In the genomic region with DNA sequence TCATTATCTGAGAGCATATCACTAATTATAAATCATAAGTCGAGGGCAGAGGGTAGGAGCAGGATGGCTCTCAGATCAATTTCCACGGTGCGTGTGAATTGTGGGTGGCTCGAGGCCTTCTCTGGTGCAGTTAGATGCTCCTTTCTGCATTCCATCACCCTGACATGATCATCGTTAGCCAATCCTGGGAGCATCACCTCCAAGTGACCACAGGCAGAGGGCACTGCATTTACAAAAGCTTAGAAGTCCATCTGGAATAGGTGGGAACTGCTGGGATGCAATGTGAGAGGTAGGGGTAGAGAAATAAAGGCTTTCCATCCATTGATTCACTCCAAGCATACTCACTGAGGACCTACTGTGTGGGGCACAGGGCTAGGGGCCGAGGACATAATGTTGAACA, we compare ENCODE assay signal across 24 cellular contexts.
A peak's percentile ranks its signal among the peaks of the same experiment; 100 is the strongest.
DNase-seq lines count a peak whose midpoint lies in the region; ATAC-seq, FAIRE-seq and TF ChIP-seq lines count a peak whose summit lies in the region.
"Had no signal": no experiment of that assay in that cellular context is flagged by ENCODE, and none has a peak within 500 bp of the region (broad histone marks: within the 10 kb centered on the region; RNA-seq: fewer than 3 reads in every experiment).

No MANE protein-coding gene starts in this region.

- TF ChIP-seq EP300 in H1 (IDR thresholded peaks at IDR 0.05; ENCODE audit: borderline replicate concordance in 1 of 2, low read depth in 2 of 2, low read length in 2 of 2) = no peak
- TF ChIP-seq EP300 in HepG2 (IDR thresholded peaks at IDR 0.05; ENCODE audit: low read depth in 2 of 2, low read length in 2 of 2) = no peak
- TF ChIP-seq EP300 in HepG2 (CRISPR knock-in tag; IDR thresholded peaks at IDR 0.05; ENCODE audit: borderline replicate concordance) = no peak

- H3K14ac ChIP-seq in H1 (ENCODE audit: insufficient read length) (no peak overlapping the region), trophoblast cell (ENCODE audit: low read length) (no peak overlapping the region)

- no peak for TF ChIP-seq POLR2A in H1 (IDR thresholded peaks at IDR 0.05; ENCODE audit: control extremely low read depth in 1 of 2, low read depth in 2 of 2, low read length in 2 of 2)
- TF ChIP-seq POLR2A in HepG2 (IDR thresholded peaks at IDR 0.05; ENCODE audit: insufficient read depth in 1 of 2, low read depth in 2 of 2, low read length in 2 of 2) = no peak

- no peaks in the 10 kb centered on the region for H4K20me1 ChIP-seq in H1 (replicated peaks in 1 of 2; ENCODE audit: control insufficient read depth in 1 of 2, insufficient read depth in 2 of 2, low read length in 2 of 2)
- H4K20me1 ChIP-seq in HepG2 (ENCODE audit: insufficient read depth, low read length) = no peaks in the 10 kb centered on the region
- H4K20me1 ChIP-seq: BLaER1 treated with 17β-estradiol and CSF1 and Interleukin-3, amounts not matched to agents 10 nM and 100 nM had no signal

- H3K23me2 ChIP-seq in H1 (ENCODE audit: low read depth, low read length) = no peaks in the 10 kb centered on the region

- peak; percentile 66 for ATAC-seq in HepG2
- ATAC-seq in activated naive CD4-positive, alpha-beta T cell treated with anti-CD3 and anti-CD28 coated beads, Interleukin-2, amount 50 U/mL, for 72 hours = no peak
- ATAC-seq: GM12878, HCT116 had no signal

- H3K36me3 ChIP-seq in H7 (replicated peaks; ENCODE audit: control insufficient read depth, insufficient read depth, low read length) (no peaks in the 10 kb centered on the region), H1 (ENCODE audit: control insufficient read depth in 2 of 4, insufficient read depth in 4 of 4, low read length in 3 of 4) (no peaks in the 10 kb centered on the region), HepG2 (replicated peaks in 1 of 2; ENCODE audit: control insufficient read depth in 1 of 2, insufficient read depth in 2 of 2, low read length in 2 of 2) (no peaks in the 10 kb centered on the region), trophoblast cell (ENCODE audit: control insufficient read depth in 1 of 2, insufficient read depth in 2 of 2, low read length in 2 of 2) (no peaks in the 10 kb centered on the region)
- H3K36me3 ChIP-seq: BLaER1 treated with 17β-estradiol and CSF1 and Interleukin-3, amounts not matched to agents 10 nM and 100 nM had no signal

- H3K4me1 ChIP-seq in H1 (replicated peaks in 1 of 4; ENCODE audit: control insufficient read depth in 3 of 4, insufficient read depth in 4 of 4, low read length in 3 of 4) (no peaks in the 10 kb centered on the region), HepG2 (ENCODE audit: insufficient read depth, low read length) (peaks cover 15% of the 10 kb centered on the region), trophoblast cell (ENCODE audit: control insufficient read depth in 1 of 2, insufficient read depth in 2 of 2, low read length in 2 of 2) (peaks cover 15 to 20% of the 10 kb centered on the region in 2 experiments)

- no peak overlapping the region for H4K8ac ChIP-seq in H1 (ENCODE audit: extremely low read depth, insufficient read depth, low read length)
- no peak overlapping the region for H4K8ac ChIP-seq in trophoblast cell (ENCODE audit: low read depth, low read length)

- no peak overlapping the region for H2BK15ac ChIP-seq in H1 (ENCODE audit: low read length)

- H2BK20ac ChIP-seq in H1 (ENCODE audit: low read length) = no peak overlapping the region

- intact Hi-C loops in HepG2 (cut with micrococcal nuclease; ENCODE audit: unreplicated experiment) = loop anchor here (5.0 kb wide), 1 partner anchor 175 kb away; no protein-coding TSS in a partner anchor

- H3K79me2 ChIP-seq in H1 (ENCODE audit: control insufficient read depth in 1 of 2, insufficient read depth in 2 of 2, low read length in 2 of 2) = no peaks in the 10 kb centered on the region
- no peaks in the 10 kb centered on the region for H3K79me2 ChIP-seq in HepG2 (ENCODE audit: insufficient read depth, low read length)
- no peaks in the 10 kb centered on the region for H3K79me2 ChIP-seq in trophoblast cell (ENCODE audit: control insufficient read depth, insufficient read depth, low read length, poor library complexity)

- H3K27ac ChIP-seq in H1 (ENCODE audit: low read depth, low read length) (no peak overlapping the region), HepG2 (ENCODE audit: extremely low read length, insufficient read depth, low read length) (no peak overlapping the region), trophoblast cell (ENCODE audit: low read depth, low read length) (no peak overlapping the region)
- H3K27ac ChIP-seq: BLaER1 treated with 17β-estradiol and CSF1 and Interleukin-3, amounts not matched to agents 10 nM and 100 nM; GM23248; HL-60 had no signal

- H3K36me3 Mint-ChIP-seq in activated naive CD4-positive, alpha-beta T cell treated with anti-CD3 and anti-CD28 coated beads, Interleukin-2, amount 50 U/mL, for 72 hours = no peaks in the 10 kb centered on the region
- H3K36me3 Mint-ChIP-seq: CD8-positive, alpha-beta memory T cell had no signal

- H3K4me3 ChIP-seq in H7 (ENCODE audit: insufficient read depth, low read depth, low read length) = no peak overlapping the region
- H3K4me3 ChIP-seq in H1 (ENCODE audit: extremely low read depth in 1 of 4, insufficient read depth in 2 of 4, low read depth in 3 of 4, low read length in 4 of 4) = no peak overlapping the region
- H3K4me3 ChIP-seq in HepG2 (replicated peaks in 1 of 3; ENCODE audit: insufficient read depth in 1 of 3, low read depth in 2 of 3, low read length in 3 of 3) = no peak overlapping the region
- H3K4me3 ChIP-seq in trophoblast cell (ENCODE audit: low read depth, low read length) = no peak overlapping the region
- H3K4me3 ChIP-seq: BLaER1 treated with 17β-estradiol and CSF1 and Interleukin-3, amounts not matched to agents 10 nM and 100 nM; GM12878; GM23248 had no signal

- in situ Hi-C loops in HepG2 (cut with HindIII; ENCODE audit: extremely low pct_ligation_motif_present, low pct_unique_long_range_greater_than_20kb) = no loop called here

- H3K18ac ChIP-seq in H1 (ENCODE audit: extremely low read depth, low read length) (no peak overlapping the region), trophoblast cell (ENCODE audit: low read length) (no peak overlapping the region)

- H2BK12ac ChIP-seq in H1 (ENCODE audit: low read depth, low read length) = no peak overlapping the region
- H2BK12ac ChIP-seq in trophoblast cell (ENCODE audit: low read length) = no peak overlapping the region

- no TSS peak for BruUV-seq in HepG2 (replicated peaks; lab: Mats Ljungman, UMichigan)

- TF ChIP-seq CTCF in H1 (IDR thresholded peaks at IDR 0.05; ENCODE audit: control extremely low read depth in 1 of 3, insufficient read depth in 1 of 3, low read depth in 1 of 3, low read length in 3 of 3) (peak in 2 of 3 experiments; percentile 19 to 22; a peak in 2 of 4 replicates), HepG2 (CRISPR knock-in tag; IDR thresholded peaks at IDR 0.05) (peak; percentile 37; the same call in 1 of the 2 replicates)

- H3K9me3 Mint-ChIP-seq in activated naive CD4-positive, alpha-beta T cell treated with anti-CD3 and anti-CD28 coated beads, Interleukin-2, amount 50 U/mL, for 72 hours = peaks cover 9 to 12% of the 10 kb centered on the region in 2 donors
- H3K9me3 Mint-ChIP-seq: HFFc6 had no signal

- H3K4me2 ChIP-seq in H1 (ENCODE audit: insufficient read depth in 1 of 2, low read depth in 2 of 2, low read length in 2 of 2) (no peak overlapping the region), HepG2 (ENCODE audit: low read depth, low read length) (no peak overlapping the region), trophoblast cell (ENCODE audit: low read length) (no peak overlapping the region)
- H3K4me2 ChIP-seq: BLaER1 treated with 17β-estradiol and CSF1 and Interleukin-3, amounts not matched to agents 10 nM and 100 nM had no signal

- H3K27ac Mint-ChIP-seq in activated naive CD4-positive, alpha-beta T cell treated with anti-CD3 and anti-CD28 coated beads, Interleukin-2, amount 50 U/mL, for 72 hours = no peak overlapping the region
- H3K27ac Mint-ChIP-seq: B cell; CD8-positive, alpha-beta memory T cell; HFFc6 had no signal

- H3K9me3 ChIP-seq in H1 (ENCODE audit: insufficient read depth in 2 of 2, low read depth in 1 of 2, low read length in 1 of 2) = no peaks in the 10 kb centered on the region
- no peaks in the 10 kb centered on the region for H3K9me3 ChIP-seq in HepG2 (ENCODE audit: low read length)
- H3K9me3 ChIP-seq in trophoblast cell (ENCODE audit: insufficient read depth, low read depth, low read length) = no peaks in the 10 kb centered on the region
- H3K9me3 ChIP-seq: BLaER1 treated with 17β-estradiol and CSF1 and Interleukin-3, amounts not matched to agents 10 nM and 100 nM had no signal

- H2AK5ac ChIP-seq in H1 (ENCODE audit: low read depth, low read length) (no peak overlapping the region), trophoblast cell (ENCODE audit: low read length) (no peak overlapping the region)

- H3K27me3 ChIP-seq in H7 (ENCODE audit: control insufficient read depth, insufficient read depth, low read length) = no peaks in the 10 kb centered on the region
- H3K27me3 ChIP-seq in H1 (replicated peaks in 1 of 4; ENCODE audit: control insufficient read depth in 3 of 4, extremely low read depth in 1 of 4, insufficient read depth in 3 of 4, low read length in 3 of 4) = no peaks in the 10 kb centered on the region
- peaks cover 2 to 3% of the 10 kb centered on the region in 2 experiments; a peak in 1 of 5 replicates for H3K27me3 ChIP-seq in HepG2 (ENCODE audit: control insufficient read depth in 1 of 2, insufficient read depth in 2 of 2, low read length in 2 of 2)
- no peaks in the 10 kb centered on the region for H3K27me3 ChIP-seq in trophoblast cell (ENCODE audit: insufficient read depth, low read length)
- H3K27me3 ChIP-seq: BLaER1 treated with 17β-estradiol and CSF1 and Interleukin-3, amounts not matched to agents 10 nM and 100 nM had no signal

- TF ChIP-seq RAD21 in H1 (IDR thresholded peaks at IDR 0.05 in 1 of 2, conservative IDR thresholded peaks at IDR 0.05 in 1 of 2; ENCODE audit: low read depth in 2 of 2, low read length in 2 of 2) (peak; percentile 4 to 44; a peak in 3 of 4 replicates), HepG2 (CRISPR knock-in tag; IDR thresholded peaks at IDR 0.05) (no peak)

- no peak overlapping the region for H2AFZ ChIP-seq in H1 (ENCODE audit: low read length)
- no peak overlapping the region for H2AFZ ChIP-seq in HepG2 (ENCODE audit: low read length)
- H2AFZ ChIP-seq in trophoblast cell (ENCODE audit: insufficient read depth, low read length, poor library complexity) = no peak overlapping the region
- H2AFZ ChIP-seq: GM23248 had no signal

- no peak overlapping the region for H3K56ac ChIP-seq in H1 (replicated peaks; ENCODE audit: insufficient read length, low read depth, low read length)

- H4K12ac ChIP-seq in trophoblast cell (ENCODE audit: low read depth, low read length) = no peak overlapping the region

- H2BK120ac ChIP-seq in H1 (replicated peaks; ENCODE audit: low read depth, low read length) = no peak overlapping the region
- no peak overlapping the region for H2BK120ac ChIP-seq in trophoblast cell (ENCODE audit: insufficient read depth, low read length, poor library complexity)

- no peak overlapping the region for H3K4ac ChIP-seq in H1 (replicated peaks; ENCODE audit: insufficient read length, low read depth, low read length)
- H3K4ac ChIP-seq in trophoblast cell (ENCODE audit: low read depth, low read length) = no peak overlapping the region

- CTCF ChIA-PET in H1 (lab: Charles Lee; ENCODE audit: partially characterized antibody) (interaction anchor here (0.6 to 1.9 kb wide), 6 partner anchors 8 to 427 kb away, joined by 3 to 7 read pairs (median 3); no protein-coding TSS in a partner anchor), HepG2 (lab: Yijun Ruan, JAX; ENCODE audit: low intra/inter-chr PET ratio, low total read pairs) (no interaction called here)

- H2BK5ac ChIP-seq in H1 (ENCODE audit: low read depth, low read length) = no peak overlapping the region
- no peak overlapping the region for H2BK5ac ChIP-seq in trophoblast cell (ENCODE audit: low read depth, low read length, poor library complexity)

- no peak overlapping the region for H4K91ac ChIP-seq in H1 (replicated peaks; ENCODE audit: insufficient read length, low read length)
- peak overlapping the region; percentile 34 for H4K91ac ChIP-seq in trophoblast cell (ENCODE audit: low read depth, low read length)

- H3K9ac ChIP-seq in H1 (replicated peaks in 1 of 4; ENCODE audit: extremely low read depth in 1 of 4, low read depth in 3 of 4, low read length in 3 of 4) = no peak overlapping the region
- H3K9ac ChIP-seq in HepG2 (ENCODE audit: insufficient read depth, low read depth, low read length) = no peak overlapping the region
- no peak overlapping the region for H3K9ac ChIP-seq in trophoblast cell (ENCODE audit: low read length)
- H3K9ac ChIP-seq: BLaER1 treated with 17β-estradiol and CSF1 and Interleukin-3, amounts not matched to agents 10 nM and 100 nM; GM23248 had no signal

- FAIRE-seq in H1 (lab: Jason Lieb, UNC) (no peak), HepG2 (lab: Jason Lieb, UNC) (no peak)
- FAIRE-seq: GM12878, H54 had no signal

- no peak overlapping the region for H4K5ac ChIP-seq in H1 (ENCODE audit: insufficient read length, low read depth, low read length)

- DNase-seq in H7 (peak; percentile 10), H1 (ENCODE audit: low read depth in 1 of 2, low spot score in 2 of 2) (no peak), HepG2 (ENCODE audit: low spot score) (peak; percentile 28), trophoblast cell (no peak), NCI-H1436 (lab: John Stamatoyannopoulos, UW) (no peak), NCI-H82 treated with DMSO at 0.1 percent for 48 hours (lab: John Stamatoyannopoulos, UW; ENCODE audit: unreplicated experiment) (no peak)
- DNase-seq in activated CD4-positive, alpha-beta T cell treated with anti-CD3 and anti-CD28 coated beads, Interleukin-2, amount 50 U/mL, for 1 hour = no peak
- DNase-seq in activated naive CD4-positive, alpha-beta T cell treated with anti-CD3 and anti-CD28 coated beads, Interleukin-2, amount 50 U/mL, for 72 hours (ENCODE audit: low spot score in 2 of 2) = no peak
- DNase-seq: 8988T; CD8-positive, alpha-beta memory T cell; COR-L47; DMS 273 treated with DMSO at 0.1 percent for 48 hours; DMS53; DND-41; EL; GM23248; HFFc6; IMR-90 had no signal

- H3K23ac ChIP-seq in H1 (ENCODE audit: insufficient read length) = no peak overlapping the region
- no peak overlapping the region for H3K23ac ChIP-seq in trophoblast cell (ENCODE audit: low read length)

- H3K79me1 ChIP-seq in H1 (ENCODE audit: low read depth, low read length) (no peaks in the 10 kb centered on the region), trophoblast cell (ENCODE audit: low read length) (peaks cover 2% of the 10 kb centered on the region)

- POLR2A ChIA-PET in H1 (lab: Charles Lee; ENCODE audit: partially characterized antibody) (no interaction called here), HepG2 (lab: Yijun Ruan, JAX) (no interaction called here)

- 89% methylated on average over 6 of the region's 6 CpGs; no CpG with 5 or more reads in 1 of the 2 experiments for WGBS in H1 (ENCODE audit: extremely low coverage in 1 of 2, insufficient coverage in 1 of 2, insufficient read length in 1 of 2, insufficient replicate concordance in 2 of 2, low coverage in 1 of 2, low lambda C conversion rate in 2 of 2, missing lambda C conversion rate in 1 of 2), 2 experiments
- 16% methylated on average over 5 of the region's 6 CpGs for WGBS in HepG2 (ENCODE audit: low lambda C conversion rate)
- WGBS in trophoblast cell (ENCODE audit: extremely low coverage, insufficient coverage, insufficient read length) = no CpG with 5 or more reads among the region's 6 CpGs

Comparison
In these comparisons a context has a peak if more than half of its experiments do, and no peak if none do; other contexts are left out.
1. DNase-seq: peak in H7 (single experiment) and HepG2 (single experiment); none in H1 (0 of 2), trophoblast cell (0 of 2), activated CD4-positive, alpha-beta T cell treated with anti-CD3 and anti-CD28 coated beads, Interleukin-2, amount 50 U/mL, for 1 hour (single experiment), NCI-H1436 (single experiment), NCI-H82 treated with DMSO at 0.1 percent for 48 hours (single experiment) and activated naive CD4-positive, alpha-beta T cell treated with anti-CD3 and anti-CD28 coated beads, Interleukin-2, amount 50 U/mL, for 72 hours (0 of 2).